15 cellular contexts compared by ENCODE assay signal in genomic region chr14:75229576-75229922, GRCh38. TPM values are rescaled to one million over a fixed set of nuclear protein-coding genes. Genes with fewer than 3 reads are reported as not detected.
DNase-seq lines count a peak whose midpoint lies in the region; ATAC-seq and TF ChIP-seq lines count a peak whose summit lies in the region.
"Had no signal": no experiment of that assay in that cellular context is flagged by ENCODE, and none has a peak within 500 bp of the region (broad histone marks: within the 10 kb centered on the region; RNA-seq: fewer than 3 reads in every experiment).

No MANE protein-coding gene starts in this region.

- no peaks in the 10 kb centered on the region for H3K36me3 Mint-ChIP-seq in MCF 10A (ENCODE audit: insufficient read depth, unreplicated experiment)
- no peaks in the 10 kb centered on the region for H3K36me3 Mint-ChIP-seq in stimulated activated memory B cell treated with anti-CD40 and anti-IgM and Interleukin-4, amounts not matched to agents 10 μg/mL and 1 μg/mL and 100 μg/mL, for 72 hours
- H3K36me3 Mint-ChIP-seq: WTC11 had no signal

- ATAC-seq in right lobe of liver: peak; percentile 55 to 72 (median 63)
- ATAC-seq in stimulated activated memory B cell treated with anti-CD40 and anti-IgM and Interleukin-4, amounts not matched to agents 10 μg/mL and 1 μg/mL and 100 μg/mL, for 72 hours: no peak

- H3K27ac ChIP-seq in right lobe of liver (no peak overlapping the region), ascending aorta (no peak overlapping the region)
- H3K27ac ChIP-seq: 22Rv1, brain microvascular endothelial cell had no signal

- no TSS peak for BruUV-seq in MCF 10A (replicated peaks; lab: Mats Ljungman, UMichigan)

- WGBS in right lobe of liver (ENCODE audit: insufficient coverage, low coverage, low lambda C conversion rate, missing lambda C conversion rate): 40% methylated on average over 5 of the region's 5 CpGs

- intact Hi-C loops in MCF 10A (cut with micrococcal nuclease) (no loop called here), right lobe of liver (cut with DNase I) (no loop called here), ascending aorta (cut with DNase I) (no loop called here)

- H3K27ac Mint-ChIP-seq in MCF 10A (ENCODE audit: low read depth, unreplicated experiment): peak overlapping the region; percentile 94
- peak overlapping the region; percentile 16 for H3K27ac Mint-ChIP-seq in stimulated activated memory B cell treated with anti-CD40 and anti-IgM and Interleukin-4, amounts not matched to agents 10 μg/mL and 1 μg/mL and 100 μg/mL, for 72 hours
- H3K27ac Mint-ChIP-seq: WTC11 had no signal

- H3K4me3 ChIP-seq in right lobe of liver (no peak overlapping the region), ascending aorta (no peak overlapping the region)

- no peak for TF ChIP-seq POLR2A in right lobe of liver (IDR thresholded peaks at IDR 0.05)

- H3K27me3 Mint-ChIP-seq in MCF 10A (ENCODE audit: insufficient read depth, unreplicated experiment): no peaks in the 10 kb centered on the region
- H3K27me3 Mint-ChIP-seq in stimulated activated memory B cell treated with anti-CD40 and anti-IgM and Interleukin-4, amounts not matched to agents 10 μg/mL and 1 μg/mL and 100 μg/mL, for 72 hours: no peaks in the 10 kb centered on the region

- no peaks in the 10 kb centered on the region for H3K9me3 Mint-ChIP-seq in MCF 10A (ENCODE audit: unreplicated experiment)
- no peaks in the 10 kb centered on the region for H3K9me3 Mint-ChIP-seq in stimulated activated memory B cell treated with anti-CD40 and anti-IgM and Interleukin-4, amounts not matched to agents 10 μg/mL and 1 μg/mL and 100 μg/mL, for 72 hours
- H3K9me3 Mint-ChIP-seq: endodermal cell had no signal

- H3K27me3 ChIP-seq in right lobe of liver: no peaks in the 10 kb centered on the region
- no peaks in the 10 kb centered on the region for H3K27me3 ChIP-seq in ascending aorta
- H3K27me3 ChIP-seq: brain microvascular endothelial cell had no signal

- no peaks in the 10 kb centered on the region for H3K9me3 ChIP-seq in right lobe of liver
- no peaks in the 10 kb centered on the region for H3K9me3 ChIP-seq in ascending aorta

- TF ChIP-seq CTCF in MCF 10A (IDR thresholded peaks at IDR 0.05; ENCODE audit: unreplicated experiment) (no peak), right lobe of liver (IDR thresholded peaks at IDR 0.05) (no peak), ascending aorta (IDR thresholded peaks at IDR 0.05) (no peak), GM10248 (IDR thresholded peaks at IDR 0.05; ENCODE audit: control extremely low read depth, extremely low read depth, low read depth, missing control alignments) (no peak)

- H3K36me3 ChIP-seq in right lobe of liver (no peaks in the 10 kb centered on the region), ascending aorta (no peaks in the 10 kb centered on the region)
- H3K36me3 ChIP-seq: brain microvascular endothelial cell had no signal

- H3K4me1 Mint-ChIP-seq in MCF 10A (ENCODE audit: insufficient read depth, unreplicated experiment): peaks cover 43% of the 10 kb centered on the region
- H3K4me1 Mint-ChIP-seq in stimulated activated memory B cell treated with anti-CD40 and anti-IgM and Interleukin-4, amounts not matched to agents 10 μg/mL and 1 μg/mL and 100 μg/mL, for 72 hours: peaks cover 36% of the 10 kb centered on the region

- H3K4me3 Mint-ChIP-seq in MCF 10A (ENCODE audit: unreplicated experiment): no peak overlapping the region
- no peak overlapping the region for H3K4me3 Mint-ChIP-seq in stimulated activated memory B cell treated with anti-CD40 and anti-IgM and Interleukin-4, amounts not matched to agents 10 μg/mL and 1 μg/mL and 100 μg/mL, for 72 hours
- H3K4me3 Mint-ChIP-seq: endodermal cell, WTC11 had no signal

- DNase-seq in NCI-H2196 (lab: John Stamatoyannopoulos, UW; ENCODE audit: unreplicated experiment) (peak; percentile 43), NCI-H2196 treated with DMSO at 0.1 percent for 48 hours (lab: John Stamatoyannopoulos, UW; ENCODE audit: unreplicated experiment) (no peak), MCF 10A (ENCODE audit: unreplicated experiment) (peak; percentile 40), right lobe of liver (peak in 2 of 3 donors; percentile 67 to 76), ascending aorta (ENCODE audit: low spot score in 2 of 2) (no peak), SIG-M5 treated with dmso at 0.1 percent for 504 hours (lab: John Stamatoyannopoulos, UW; ENCODE audit: unreplicated experiment) (no peak), GM10248 (ENCODE audit: extremely low spot score) (no peak)
- DNase-seq: brain microvascular endothelial cell; NCI-H1417; NCI-H446; stimulated activated CD4-positive, alpha-beta T cell treated with anti-CD3 and anti-CD28 coated beads, Interleukin-2, amount 100 ng/mL, for 48 hours had no signal

- POLR2A ChIA-PET in MCF 10A (lab: Yijun Ruan, JAX) (interaction anchor here (0.6 to 6.4 kb wide), 24 partner anchors 9 to 105 kb away, joined by 3 to 49 read pairs (median 4); partner anchors contain the start of genes FOS, NEK9 and TMED10), GM10248 (lab: Yijun Ruan, JAX) (no interaction called here)

- CTCF ChIA-PET in MCF 10A (lab: Yijun Ruan, JAX): interaction anchor here (0.6 to 2.4 kb wide), 10 partner anchors 12 to 69 kb away, joined by 3 to 11 read pairs (median 4); no protein-coding TSS in a partner anchor
- CTCF ChIA-PET in GM10248 (lab: Yijun Ruan, JAX): interaction anchor here (1.0 to 2.4 kb wide), 6 partner anchors 9 to 32 kb away, joined by 3 to 10 read pairs (median 6); no protein-coding TSS in a partner anchor

- H3K4me1 ChIP-seq in right lobe of liver (peaks cover 0 to 13% (median 0%) of the 10 kb centered on the region in 4 donors), ascending aorta (no peaks in the 10 kb centered on the region)

RNA-seq across cellular contexts. Expression of gene FOS, which starts 49.1 kb away (rescaled TPM):
- 73.1 and 139 TPM in 2 replicates for total RNA-seq in MCF 10A (2022)
- total RNA-seq in right lobe of liver: 100 to 1,000 TPM in 1 of 6 experiments, 10 to 100 TPM in 4, 1 to 10 TPM in 1; 9.9 to 151 (median 49.5) TPM
- total RNA-seq in ascending aorta: 4,268 TPM

RNA-seq across cellular contexts. Expression of gene TMED10, which starts 53.1 kb away (rescaled TPM):
- 454 and 526 TPM in 2 replicates for total RNA-seq in MCF 10A (2022)
- 100 to 1,000 TPM; 205 to 296 (median 279) TPM for total RNA-seq in right lobe of liver
- 190 TPM for total RNA-seq in ascending aorta

Comparison
In these comparisons a context has a peak if more than half of its experiments do, and no peak if none do; other contexts are left out.
1. DNase-seq: peak in NCI-H2196 (single experiment), MCF 10A (single experiment) and right lobe of liver (2 of 3); none in NCI-H2196 treated with DMSO at 0.1 percent for 48 hours (single experiment), ascending aorta (0 of 2), SIG-M5 treated with dmso at 0.1 percent for 504 hours (single experiment) and GM10248 (single experiment).
2. RNA of gene FOS, which starts 49.1 kb away (total RNA-seq): 4,268 TPM in ascending aorta (single experiment); 73.1 to 139 TPM in MCF 10A and 9.9 to 151 TPM in right lobe of liver; every median in the first group is over 10 times any median in the second.